Comparison of ENCODE assay signal across 3 cellular contexts in the genomic region with DNA sequence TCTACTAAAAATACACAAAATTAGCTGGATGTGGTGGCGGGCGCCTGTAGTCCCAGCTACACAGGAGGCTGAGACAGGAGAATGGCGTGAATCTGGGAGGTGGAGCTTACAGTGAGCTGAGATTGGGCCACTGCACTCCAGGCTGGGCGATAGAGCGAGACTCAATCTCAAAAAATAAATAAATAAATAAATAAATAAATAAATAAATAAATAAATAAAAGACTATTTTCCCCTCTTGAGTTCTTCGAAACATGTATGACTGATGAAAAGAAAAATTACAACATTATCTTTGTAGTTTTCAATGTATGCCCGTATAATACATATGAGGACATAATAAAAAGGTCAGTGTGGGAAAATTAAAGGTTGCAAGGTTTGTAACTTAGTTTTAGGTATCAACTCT.
A peak's percentile ranks its signal among the peaks of the same experiment; 100 is the strongest.
DNase-seq lines count a peak whose midpoint lies in the region; ATAC-seq, FAIRE-seq and TF ChIP-seq lines count a peak whose summit lies in the region.
"Not testable (repeated sequence)": the region's sequence is repeated elsewhere in the genome, so short reads cannot be mapped to it uniquely, and the experiment has no call there.

No MANE protein-coding gene starts in this region.

- H3K4me3 ChIP-seq in A549; HEK293 (ENCODE audit: low read depth, low read length): not testable (repeated sequence)

- H3K9me3 ChIP-seq in A549; HEK293 (ENCODE audit: control insufficient read depth, insufficient read depth, low read depth, low read length): not testable (repeated sequence)

- not testable (repeated sequence) for TF ChIP-seq EP300 in A549 (IDR thresholded peaks at IDR 0.05)

- TF ChIP-seq CTCF in A549 (IDR thresholded peaks at IDR 0.05); HEK293 (tag by site-specific recombination; IDR thresholded peaks at IDR 0.05): not testable (repeated sequence)

- H3K4me2 ChIP-seq in A549: not testable (repeated sequence)

- not testable (repeated sequence) for DNase-seq in A549 (ENCODE audit: low read depth in 1 of 2, low spot score in 1 of 2); frontal cortex (ENCODE audit: low spot score in 2 of 2)

- H3K4me1 ChIP-seq in A549; HEK293 (ENCODE audit: control insufficient read depth, insufficient read depth, low read length): not testable (repeated sequence)

- not testable (repeated sequence) for H3K36me3 ChIP-seq in HEK293 (ENCODE audit: control insufficient read depth in 2 of 2, insufficient read depth in 1 of 2, low read length in 2 of 2)

- not testable (repeated sequence) for TF ChIP-seq RAD21 in A549 (conservative IDR thresholded peaks at IDR 0.05 in 1 of 2, IDR thresholded peaks at IDR 0.05 in 1 of 2)

- POLR2A ChIA-PET in A549 (lab: Yijun Ruan, JAX); HEK293 (lab: Yijun Ruan, JAX): not testable (repeated sequence)

- ATAC-seq in A549: not testable (repeated sequence)

- CTCF ChIA-PET in A549 (lab: Yijun Ruan, JAX): not testable (repeated sequence)
- CTCF ChIA-PET in HEK293 (lab: Yijun Ruan, JAX): interaction anchor here (0.6 kb wide), 2 partner anchors 13 to 37 kb away, joined by 3 to 5 read pairs; no protein-coding TSS in a partner anchor

- not testable (repeated sequence) for TF ChIP-seq POLR2A in A549 (IDR thresholded peaks at IDR 0.05; ENCODE audit: low read length)

- WGBS in A549 (ENCODE audit: missing lambda C conversion rate): 37% methylated on average over 7 of the region's 7 CpGs

- not testable (repeated sequence) for H3K27ac ChIP-seq in A549; HEK293 (ENCODE audit: extremely low read depth, low read depth, low read length)

- not testable (repeated sequence) for FAIRE-seq in A549 (lab: Jason Lieb, UNC)
- FAIRE-seq in frontal cortex (lab: Jason Lieb, UNC): peak; percentile 57

TF ChIP-seq in A549, 52 proteins besides CTCF, POLR2A, EP300 and RAD21:
- peak; percentile 68 for TF ChIP-seq ZC3H11A (IDR thresholded peaks at IDR 0.05)
TF ChIP-seq in A549: peak in this region for 1; not testable (repeated sequence) for 51.

TF ChIP-seq in HEK293, 187 proteins besides CTCF, POLR2A, EP300 and RAD21 (continues in another document):
- TF ChIP-seq ZNF664 (tag by site-specific recombination; IDR thresholded peaks at IDR 0.05) (0 out of 2 replicates have a peak, but pooled peaks have one; percentile 39), ZNF510 (tag by site-specific recombination; IDR thresholded peaks at IDR 0.05; ENCODE audit: insufficient replicate concordance) (peak; percentile 31), ZNF433 (tag by site-specific recombination; IDR thresholded peaks at IDR 0.05; ENCODE audit: low read depth) (peak; percentile 29; the same call in 1 of the 2 replicates), ZNF426 (tag by site-specific recombination; IDR thresholded peaks at IDR 0.05) (peak; percentile 71), ZNF560 (tag by site-specific recombination; IDR thresholded peaks at IDR 0.05; ENCODE audit: borderline replicate concordance) (0 out of 2 replicates have a peak, but pooled peaks have one; percentile 56), ZBTB8A (tag by site-specific recombination; IDR thresholded peaks at IDR 0.05) (peak; percentile 37; the same call in 1 of the 2 replicates), ZNF394 (tag by site-specific recombination; IDR thresholded peaks at IDR 0.05; ENCODE audit: borderline replicate concordance) (peak; percentile 85; the same call in 1 of the 2 replicates), ZBTB11 (tag by site-specific recombination; conservative IDR thresholded peaks at IDR 0.05; ENCODE audit: low read depth) (peak; percentile 60; the same call in 1 of the 2 replicates), ZNF555 (tag by site-specific recombination; conservative IDR thresholded peaks at IDR 0.05) (peak; percentile 65), ZNF266 (tag by site-specific recombination; IDR thresholded peaks at IDR 0.05; ENCODE audit: low read depth) (peak; percentile 32; the same call in 1 of the 2 replicates)
- TF ChIP-seq, protein P1, sequence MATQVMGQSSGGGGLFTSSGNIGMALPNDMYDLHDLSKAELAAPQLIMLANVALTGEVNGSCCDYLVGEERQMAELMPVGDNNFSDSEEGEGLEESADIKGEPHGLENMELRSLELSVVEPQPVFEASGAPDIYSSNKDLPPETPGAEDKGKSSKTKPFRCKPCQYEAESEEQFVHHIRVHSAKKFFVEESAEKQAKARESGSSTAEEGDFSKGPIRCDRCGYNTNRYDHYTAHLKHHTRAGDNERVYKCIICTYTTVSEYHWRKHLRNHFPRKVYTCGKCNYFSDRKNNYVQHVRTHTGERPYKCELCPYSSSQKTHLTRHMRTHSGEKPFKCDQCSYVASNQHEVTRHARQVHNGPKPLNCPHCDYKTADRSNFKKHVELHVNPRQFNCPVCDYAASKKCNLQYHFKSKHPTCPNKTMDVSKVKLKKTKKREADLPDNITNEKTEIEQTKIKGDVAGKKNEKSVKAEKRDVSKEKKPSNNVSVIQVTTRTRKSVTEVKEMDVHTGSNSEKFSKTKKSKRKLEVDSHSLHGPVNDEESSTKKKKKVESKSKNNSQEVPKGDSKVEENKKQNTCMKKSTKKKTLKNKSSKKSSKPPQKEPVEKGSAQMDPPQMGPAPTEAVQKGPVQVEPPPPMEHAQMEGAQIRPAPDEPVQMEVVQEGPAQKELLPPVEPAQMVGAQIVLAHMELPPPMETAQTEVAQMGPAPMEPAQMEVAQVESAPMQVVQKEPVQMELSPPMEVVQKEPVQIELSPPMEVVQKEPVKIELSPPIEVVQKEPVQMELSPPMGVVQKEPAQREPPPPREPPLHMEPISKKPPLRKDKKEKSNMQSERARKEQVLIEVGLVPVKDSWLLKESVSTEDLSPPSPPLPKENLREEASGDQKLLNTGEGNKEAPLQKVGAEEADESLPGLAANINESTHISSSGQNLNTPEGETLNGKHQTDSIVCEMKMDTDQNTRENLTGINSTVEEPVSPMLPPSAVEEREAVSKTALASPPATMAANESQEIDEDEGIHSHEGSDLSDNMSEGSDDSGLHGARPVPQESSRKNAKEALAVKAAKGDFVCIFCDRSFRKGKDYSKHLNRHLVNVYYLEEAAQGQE (tag by site-specific recombination; IDR thresholded peaks at IDR 0.05): 0 out of 2 replicates have a peak, but pooled peaks have one; percentile 30
- TF ChIP-seq, protein P2, sequence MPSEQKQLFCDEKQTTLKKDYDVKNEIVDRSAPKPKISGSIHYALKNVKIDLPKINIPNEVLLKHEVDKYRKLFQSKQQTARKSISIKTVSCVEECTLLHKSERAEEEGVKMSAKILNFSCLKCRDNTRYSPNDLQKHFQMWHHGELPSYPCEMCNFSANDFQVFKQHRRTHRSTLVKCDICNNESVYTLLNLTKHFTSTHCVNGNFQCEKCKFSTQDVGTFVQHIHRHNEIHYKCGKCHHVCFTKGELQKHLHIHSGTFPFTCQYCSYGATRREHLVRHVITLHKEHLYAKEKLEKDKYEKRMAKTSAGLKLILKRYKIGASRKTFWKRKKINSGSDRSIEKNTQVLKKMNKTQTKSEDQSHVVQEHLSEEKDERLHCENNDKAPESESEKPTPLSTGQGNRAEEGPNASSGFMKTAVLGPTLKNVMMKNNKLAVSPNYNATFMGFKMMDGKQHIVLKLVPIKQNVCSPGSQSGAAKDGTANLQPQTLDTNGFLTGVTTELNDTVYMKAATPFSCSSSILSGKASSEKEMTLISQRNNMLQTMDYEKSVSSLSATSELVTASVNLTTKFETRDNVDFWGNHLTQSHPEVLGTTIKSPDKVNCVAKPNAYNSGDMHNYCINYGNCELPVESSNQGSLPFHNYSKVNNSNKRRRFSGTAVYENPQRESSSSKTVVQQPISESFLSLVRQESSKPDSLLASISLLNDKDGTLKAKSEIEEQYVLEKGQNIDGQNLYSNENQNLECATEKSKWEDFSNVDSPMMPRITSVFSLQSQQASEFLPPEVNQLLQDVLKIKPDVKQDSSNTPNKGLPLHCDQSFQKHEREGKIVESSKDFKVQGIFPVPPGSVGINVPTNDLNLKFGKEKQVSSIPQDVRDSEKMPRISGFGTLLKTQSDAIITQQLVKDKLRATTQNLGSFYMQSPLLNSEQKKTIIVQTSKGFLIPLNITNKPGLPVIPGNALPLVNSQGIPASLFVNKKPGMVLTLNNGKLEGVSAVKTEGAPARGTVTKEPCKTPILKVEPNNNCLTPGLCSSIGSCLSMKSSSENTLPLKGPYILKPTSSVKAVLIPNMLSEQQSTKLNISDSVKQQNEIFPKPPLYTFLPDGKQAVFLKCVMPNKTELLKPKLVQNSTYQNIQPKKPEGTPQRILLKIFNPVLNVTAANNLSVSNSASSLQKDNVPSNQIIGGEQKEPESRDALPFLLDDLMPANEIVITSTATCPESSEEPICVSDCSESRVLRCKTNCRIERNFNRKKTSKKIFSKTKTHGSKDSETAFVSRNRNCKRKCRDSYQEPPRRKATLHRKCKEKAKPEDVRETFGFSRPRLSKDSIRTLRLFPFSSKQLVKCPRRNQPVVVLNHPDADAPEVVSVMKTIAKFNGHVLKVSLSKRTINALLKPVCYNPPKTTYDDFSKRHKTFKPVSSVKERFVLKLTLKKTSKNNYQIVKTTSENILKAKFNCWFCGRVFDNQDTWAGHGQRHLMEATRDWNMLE (tag by site-specific recombination; conservative IDR thresholded peaks at IDR 0.05; ENCODE audit: low read depth): peak; percentile 65
